In genomic region chr12:46366771-46367170, GRCh38 we compare ENCODE assay signal across 12 cellular contexts. TPM values are rescaled to one million over a fixed set of nuclear protein-coding genes. Genes with fewer than 3 reads are reported as not detected.
DNase-seq lines count a peak whose midpoint lies in the region; ATAC-seq, FAIRE-seq and TF ChIP-seq lines count a peak whose summit lies in the region.
"Had no signal": no experiment of that assay in that cellular context is flagged by ENCODE, and none has a peak within 500 bp of the region (broad histone marks: within the 10 kb centered on the region; RNA-seq: fewer than 3 reads in every experiment).

No MANE protein-coding gene starts in this region.

- H3K4me1 ChIP-seq in GM12878 (ENCODE audit: control insufficient read depth, insufficient read depth, low read length) (peaks cover 32% of the 10 kb centered on the region), mesodermal cell (ENCODE audit: control insufficient read depth, insufficient read depth, low read length, poor library complexity, severe bottlenecking) (peaks cover 13% of the 10 kb centered on the region), urinary bladder (ENCODE audit: insufficient read depth) (peaks cover 1% of the 10 kb centered on the region), thyroid gland (peaks cover 33 to 37% of the 10 kb centered on the region in 2 donors), BE2C (0 out of 2 replicates have a peak, but pooled peaks cover 12% of the 10 kb centered on the region)

- intact Hi-C loops in activated naive CD4-positive, alpha-beta T cell treated with anti-CD3 and anti-CD28 coated beads for 36 hours (cut with micrococcal nuclease) = no loop called here
- intact Hi-C loops in GM12878 (cut with micrococcal nuclease; ENCODE audit: unreplicated experiment) = loop anchor here (5.0 kb wide), 3 partner anchors 214 to 374 kb away; partner anchors contain the start of gene SCAF11
- intact Hi-C loops in thyroid gland (cut with DNase I) = loop anchor here (10.0 kb wide), 1 partner anchor 298 kb away; no protein-coding TSS in a partner anchor

- H3K27me3 Mint-ChIP-seq in activated naive CD4-positive, alpha-beta T cell treated with anti-CD3 and anti-CD28 coated beads for 36 hours (ENCODE audit: low read depth) = no peaks in the 10 kb centered on the region

- H3K4me3 Mint-ChIP-seq in activated naive CD4-positive, alpha-beta T cell treated with anti-CD3 and anti-CD28 coated beads for 36 hours = no peak overlapping the region

- BruUV-seq in GM12878 (replicated peaks; lab: Mats Ljungman, UMichigan) = no TSS peak

- peak overlapping the region; percentile 78 for H3K27ac Mint-ChIP-seq in activated naive CD4-positive, alpha-beta T cell treated with anti-CD3 and anti-CD28 coated beads for 36 hours

- TF ChIP-seq EP300 in GM12878 (IDR thresholded peaks at IDR 0.05; ENCODE audit: borderline replicate concordance in 1 of 2, control insufficient read depth in 1 of 2, low read depth in 2 of 2, low read length in 2 of 2) = no peak

- H3K9me3 Mint-ChIP-seq in activated naive CD4-positive, alpha-beta T cell treated with anti-CD3 and anti-CD28 coated beads for 36 hours = no peaks in the 10 kb centered on the region

- TF ChIP-seq RAD21 in GM12878 (IDR thresholded peaks at IDR 0.05; ENCODE audit: insufficient read depth, low read depth, low read length) = no peak

- H3K36me3 Mint-ChIP-seq in activated naive CD4-positive, alpha-beta T cell treated with anti-CD3 and anti-CD28 coated beads for 36 hours (ENCODE audit: low read depth) = peaks cover 85% of the 10 kb centered on the region

- H3K4me3 ChIP-seq in GM12878 = peak overlapping the region; percentile 48
- H3K4me3 ChIP-seq in mesodermal cell (ENCODE audit: extremely low read depth, insufficient read depth, low read length, poor library complexity, severe bottlenecking) = peak overlapping the region; percentile 79
- no peak overlapping the region for H3K4me3 ChIP-seq in urinary bladder (ENCODE audit: low read depth, low read length)
- no peak overlapping the region for H3K4me3 ChIP-seq in thyroid gland (replicated peaks in 1 of 3)
- no peak overlapping the region for H3K4me3 ChIP-seq in BE2C (ENCODE audit: low read depth, low read length)
- H3K4me3 ChIP-seq: BLaER1 had no signal

- no peak for FAIRE-seq in GM12878 (lab: Jason Lieb, UNC)
- no peak for FAIRE-seq in frontal cortex (lab: Jason Lieb, UNC)
- FAIRE-seq: bronchial epithelial cell had no signal

- 95% methylated on average over 5 of the region's 5 CpGs for WGBS in GM12878 (ENCODE audit: insufficient coverage, insufficient replicate concordance, low lambda C conversion rate, missing lambda C conversion rate)
- 92 to 98% methylated on average over 5 of the region's 5 CpGs for WGBS in mesodermal cell (ENCODE audit: insufficient coverage in 2 of 2), 2 experiments
- 71% methylated on average over 5 of the region's 5 CpGs for WGBS in urinary bladder
- WGBS in thyroid gland, 2 donors = 87% methylated on average over 5 of the region's 5 CpGs

- peaks cover 73% of the 10 kb centered on the region for H3K4me1 Mint-ChIP-seq in activated naive CD4-positive, alpha-beta T cell treated with anti-CD3 and anti-CD28 coated beads for 36 hours (ENCODE audit: low read depth)

- TF ChIP-seq POLR2A in GM12878 (IDR thresholded peaks at IDR 0.05; ENCODE audit: low read depth, low read length) (no peak), thyroid gland (IDR thresholded peaks at IDR 0.05) (no peak)

- H3K4me2 ChIP-seq in GM12878 (ENCODE audit: control insufficient read depth, insufficient read depth) = peak overlapping the region; percentile 50

- H3K27me3 ChIP-seq in GM12878 (replicated peaks in 1 of 2; ENCODE audit: control insufficient read depth in 2 of 2, insufficient read depth in 2 of 2, low read length in 1 of 2) (no peaks in the 10 kb centered on the region), thyroid gland (no peaks in the 10 kb centered on the region), BE2C (no peaks in the 10 kb centered on the region)
- H3K27me3 ChIP-seq: BLaER1 had no signal

- H2AFZ ChIP-seq in GM12878 (ENCODE audit: control insufficient read depth, low read depth, low read length) = no peak overlapping the region

- DNase-seq in activated naive CD4-positive, alpha-beta T cell treated with anti-CD3 and anti-CD28 coated beads for 36 hours = no peak
- no peak for DNase-seq in activated naive CD4-positive, alpha-beta T cell (lab: John Stamatoyannopoulos, UW)
- no peak for DNase-seq in GM12878 (ENCODE audit: low read depth, low spot score)
- no peak for DNase-seq in thyroid gland
- DNase-seq in frontal cortex (ENCODE audit: low spot score in 2 of 2) = no peak
- DNase-seq in BE2C = no peak
- DNase-seq: Right ventricle myocardium superior, substantia nigra had no signal

- peaks cover 3 to 53% of the 10 kb centered on the region in 2 experiments for H3K36me3 ChIP-seq in GM12878 (ENCODE audit: control insufficient read depth in 2 of 2, insufficient read depth in 2 of 2, low read length in 1 of 2)
- peaks cover 97% of the 10 kb centered on the region for H3K36me3 ChIP-seq in mesodermal cell (ENCODE audit: control insufficient read depth, insufficient read depth, low read length)
- peaks cover 7% of the 10 kb centered on the region for H3K36me3 ChIP-seq in urinary bladder (ENCODE audit: insufficient read depth)
- peaks cover 90 to 95% of the 10 kb centered on the region in 2 donors for H3K36me3 ChIP-seq in thyroid gland
- peaks cover 94% of the 10 kb centered on the region for H3K36me3 ChIP-seq in BE2C

- in situ Hi-C loops in GM12878 (cut with MboI) = loop anchor here (5.0 kb wide), 1 partner anchor 99 kb away; the partner anchor contains the start of gene SLC38A1

- no peaks in the 10 kb centered on the region for H3K9me3 ChIP-seq in GM12878 (replicated peaks; ENCODE audit: control insufficient read depth, insufficient read depth, low read length)
- no peaks in the 10 kb centered on the region for H3K9me3 ChIP-seq in mesodermal cell (ENCODE audit: control insufficient read depth, low read length)
- no peaks in the 10 kb centered on the region for H3K9me3 ChIP-seq in thyroid gland
- H3K9me3 ChIP-seq in BE2C = no peaks in the 10 kb centered on the region
- H3K9me3 ChIP-seq: BLaER1 had no signal

- SMC1A ChIA-PET in GM12878 (lab: Charles Lee; ENCODE audit: uncharacterized antibody, unreplicated experiment) = interaction anchor here (0.7 to 5.3 kb wide), 10 partner anchors 10 to 295 kb away, joined by 3 to 30 read pairs (median 4); no protein-coding TSS in a partner anchor

- CTCF ChIA-PET in activated naive CD4-positive, alpha-beta T cell treated with anti-CD3 and anti-CD28 coated beads for 36 hours (lab: Charles Lee) = interaction anchor here (1.3 kb wide), 2 partner anchors 182 to 242 kb away, joined by 3 to 4 read pairs; no protein-coding TSS in a partner anchor
- CTCF ChIA-PET in GM12878 (lab: Yijun Ruan, JAX) = interaction anchor here (0.7 to 1.8 kb wide), 3 partner anchors 15 to 295 kb away, joined by 3 to 5 read pairs (median 4); no protein-coding TSS in a partner anchor

- ATAC-seq in GM12878 = no peak

- no peaks in the 10 kb centered on the region; the same call in 1 of the 2 replicates for H4K20me1 ChIP-seq in GM12878 (ENCODE audit: control insufficient read depth, insufficient read depth)

- RAD21 ChIA-PET in GM12878 (lab: Charles Lee; ENCODE audit: unreplicated experiment) = interaction anchor here (0.7 to 5.2 kb wide), 9 partner anchors 20 to 296 kb away, joined by 3 to 23 read pairs (median 7); partner anchors contain the start of gene SLC38A1

- H3K27ac ChIP-seq in GM12878 (ENCODE audit: control insufficient read depth, insufficient read depth) (no peak overlapping the region), mesodermal cell (ENCODE audit: low read depth, low read length, severe bottlenecking) (peak overlapping the region; percentile 13), urinary bladder (ENCODE audit: low read depth) (peak overlapping the region; percentile 50), thyroid gland (peak overlapping the region in 1 of 3 donors; percentile 96)
- H3K27ac ChIP-seq: BLaER1 had no signal

- no peak overlapping the region for H3K9ac ChIP-seq in GM12878 (ENCODE audit: control insufficient read depth, insufficient read depth, low read length)
- H3K9ac ChIP-seq: BLaER1 had no signal

- POLR2A ChIA-PET in GM12878 (lab: Charles Lee) = interaction anchor here (0.5 to 0.9 kb wide), 3 partner anchors 28 to 100 kb away, joined by 3 read pairs; no protein-coding TSS in a partner anchor

- peaks cover 73% of the 10 kb centered on the region for H3K79me2 ChIP-seq in GM12878 (ENCODE audit: control insufficient read depth, insufficient read depth, low read length)

- TF ChIP-seq CTCF in GM12878 (IDR thresholded peaks at IDR 0.05 in 2 of 3, conservative IDR thresholded peaks at IDR 0.05 in 1 of 3; ENCODE audit: control insufficient read depth in 2 of 3, extremely low read depth in 1 of 3, insufficient read depth in 1 of 3, low read depth in 3 of 3, low read length in 3 of 3) (no peak), thyroid gland (IDR thresholded peaks at IDR 0.05) (no peak), BE2C (IDR thresholded peaks at IDR 0.05; ENCODE audit: low read depth, low read length) (no peak)

RNA-seq across cellular contexts. Expression of gene SLC38A2, which starts 5.8 kb away (rescaled TPM):
- 100 to 1,000 TPM; 196 to 206 TPM for total RNA-seq in activated naive CD4-positive, alpha-beta T cell treated with anti-CD3 and anti-CD28 coated beads for 36 hours
- total RNA-seq in GM12878 (2013; cell fraction: nucleolus; rRNA removed) = 920 and 952 TPM in 2 replicates
- total RNA-seq in GM12878 (2014; rRNA removed) (117 and 156 TPM in 2 replicates), GM12878 (2014; rRNA removed; fragmentation: Illumina TruSeq; extraction: Trizol) (109 and 111 TPM in 2 replicates), GM12878 (2021) (112 and 118 TPM in 2 replicates), urinary bladder (471 TPM), thyroid gland (100 to 1,000 TPM; 210 to 460 (median 314) TPM), frontal cortex (252 TPM)
- polyA plus RNA-seq in GM12878 (2011; ENCODE audit: low read depth) = 21.8 TPM
- polyA plus RNA-seq in GM12878 (2011; rRNA removed) (103 and 142 TPM in 2 replicates), GM12878 (2014; fragmentation: Illumina TruSeq; extraction: Trizol) (84.2 and 115 TPM in 2 replicates), GM12878 (2014; fragmentation: Nextera tagmentation; extraction: Ambion mirVana) (10 to 100 TPM; 36.2 to 47.3 TPM), GM12878 (2014; rRNA removed) (48.4 and 61.8 TPM in 2 replicates), GM12878 (2016; fragmentation: Nextera tagmentation; extraction: Ambion mirVana) (10 to 100 TPM; 69.2 to 75.3 TPM), urinary bladder (128 TPM)
- polyA plus RNA-seq in GM12878 (2011; cell fraction: cytosol; rRNA removed) = 39.8 and 59.5 TPM in 2 replicates
- polyA plus RNA-seq in GM12878 (2011; cell fraction: nucleus; rRNA removed) = 187 and 191 TPM in 2 replicates
- polyA plus RNA-seq in GM12878 (2012) = 37.4 and 49.1 TPM in 2 replicates
- 84.7 and 105 TPM in 2 replicates for polyA minus RNA-seq in GM12878 (2011; rRNA and poly(A)+ RNA removed)
- polyA minus RNA-seq in GM12878 (2011; cell fraction: cytosol; rRNA and poly(A)+ RNA removed) = 40.1 and 47.0 TPM in 2 replicates
- polyA minus RNA-seq in GM12878 (2011; cell fraction: nucleus; rRNA and poly(A)+ RNA removed) = 239 and 256 TPM in 2 replicates
- polyA plus RNA-seq in mesodermal cell (2013, experiment 1 of 2) = 343 TPM
- 332 TPM for polyA plus RNA-seq in mesodermal cell (2013, experiment 2 of 2)
- 70.7 TPM for polyA plus RNA-seq in BE2C (2012; ENCODE audit: insufficient read depth, insufficient read length, low read depth)

Comparison
In these comparisons a context has a peak if more than half of its experiments do, and no peak if none do; other contexts are left out.
1. H3K4me3 ChIP-seq: peak in GM12878 (single experiment) and mesodermal cell (single experiment); none in urinary bladder (single experiment), thyroid gland (0 of 3) and BE2C (single experiment).